ENCODE assay signal across 28 cellular contexts in the genomic region with DNA sequence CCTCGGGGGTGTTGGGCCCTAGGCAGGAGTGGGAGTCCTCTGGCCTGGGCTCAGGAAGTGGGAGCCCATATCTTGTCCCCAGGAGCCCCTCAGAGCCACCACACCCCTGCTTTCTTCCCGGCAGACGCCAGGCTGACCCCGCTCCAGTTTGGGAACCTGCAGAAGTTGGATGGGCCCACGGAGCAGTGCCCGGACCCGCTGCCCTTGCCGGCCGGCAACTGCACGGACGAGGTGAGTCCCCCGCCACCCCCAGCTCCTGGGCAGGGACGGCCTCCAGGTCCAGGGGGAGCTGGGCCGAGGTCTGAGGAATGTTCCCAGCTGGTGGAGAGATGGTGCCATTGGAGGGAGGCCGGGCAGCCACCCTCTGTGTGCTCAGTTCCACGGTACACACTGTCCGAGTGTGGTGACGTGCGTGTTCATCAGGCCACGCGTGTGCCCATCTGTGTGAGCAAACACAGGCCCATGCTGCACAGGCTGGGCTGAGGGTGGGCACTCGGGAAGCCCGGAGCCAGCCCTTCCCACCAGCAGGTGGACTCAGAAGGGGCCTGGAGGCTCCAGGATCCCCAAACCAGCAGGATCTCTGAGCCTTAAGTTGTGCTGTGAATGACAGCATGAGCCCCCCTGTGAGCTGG. TPM values are rescaled to one million over a fixed set of nuclear protein-coding genes. Genes with fewer than 3 reads are reported as not detected.
A peak's percentile ranks its signal among the peaks of the same experiment; 100 is the strongest.
DNase-seq lines count a peak whose midpoint lies in the region; ATAC-seq and TF ChIP-seq lines count a peak whose summit lies in the region.
"Had no signal": no experiment of that assay in that cellular context is flagged by ENCODE, and none has a peak within 500 bp of the region (broad histone marks: within the 10 kb centered on the region; RNA-seq: fewer than 3 reads in every experiment).

No MANE protein-coding gene starts in this region.

- no peak for TF ChIP-seq CTCF in RWPE2 (IDR thresholded peaks at IDR 0.05; ENCODE audit: poor library complexity, severe bottlenecking)
- no peak for TF ChIP-seq CTCF in sigmoid colon (IDR thresholded peaks at IDR 0.05)

- H3K4me3 ChIP-seq in RWPE2 (ENCODE audit: severe bottlenecking) (no peak overlapping the region), sigmoid colon (no peak overlapping the region)
- H3K4me3 ChIP-seq: adrenal gland, Peyer's patch, thyroid gland had no signal

- H3K4me1 ChIP-seq in RWPE2 (ENCODE audit: insufficient read depth, poor library complexity, severe bottlenecking) (no peaks in the 10 kb centered on the region), sigmoid colon (no peaks in the 10 kb centered on the region)
- H3K4me1 ChIP-seq: adrenal gland, Peyer's patch, thyroid gland had no signal

- H3K27ac ChIP-seq in RWPE2 (ENCODE audit: poor library complexity, severe bottlenecking): no peak overlapping the region
- no peak overlapping the region for H3K27ac ChIP-seq in sigmoid colon
- H3K27ac ChIP-seq: adrenal gland, brain microvascular endothelial cell, Peyer's patch, thyroid gland had no signal

- TF ChIP-seq EP300 in sigmoid colon (IDR thresholded peaks at IDR 0.05): no peak

- TF ChIP-seq POLR2A in sigmoid colon (IDR thresholded peaks at IDR 0.05): no peak

- 85 to 87% methylated on average over 23 of the region's 23 CpGs for WGBS in sigmoid colon, 2 donors

- no peak overlapping the region for H3K27ac Mint-ChIP-seq in activated T-cell treated with anti-CD3 and anti-CD28 coated beads, Interleukin-2, amount 50 U/mL, for 24 hours
- H3K27ac Mint-ChIP-seq: activated CD8-positive, alpha-beta T cell treated with anti-CD3 and anti-CD28 coated beads for 36 hours; CD4-positive, alpha-beta memory T cell; progenitor cell of endocrine pancreas; stimulated activated naive CD8-positive, alpha-beta T cell treated with anti-CD3 and anti-CD28 coated beads, Interleukin-15, Interleukin-2, amounts not matched to agents 100 ng/mL and 50 ng/mL, for 24 hours; T-helper 1 cell treated with Interleukin-12 subunit alpha and Interleukin-12 subunit beta and Interleukin-4 antibody, amounts not matched to agents 30 μg/mL and 1 μg/mL, for 36 hours had no signal

- intact Hi-C loops in sigmoid colon (cut with DNase I): no loop called here

- H3K4me1 Mint-ChIP-seq in activated T-cell treated with anti-CD3 and anti-CD28 coated beads, Interleukin-2, amount 50 U/mL, for 24 hours (ENCODE audit: low read depth): no peaks in the 10 kb centered on the region
- H3K4me1 Mint-ChIP-seq: CD4-positive, alpha-beta memory T cell had no signal

- peaks cover 3% of the 10 kb centered on the region for H3K27me3 Mint-ChIP-seq in activated T-cell treated with anti-CD3 and anti-CD28 coated beads, Interleukin-2, amount 50 U/mL, for 24 hours
- H3K27me3 Mint-ChIP-seq: progenitor cell of endocrine pancreas; stimulated activated naive CD8-positive, alpha-beta T cell treated with anti-CD3 and anti-CD28 coated beads, Interleukin-15, Interleukin-2, amounts not matched to agents 100 ng/mL and 50 ng/mL, for 24 hours had no signal

- no peaks in the 10 kb centered on the region for H3K9me3 Mint-ChIP-seq in activated T-cell treated with anti-CD3 and anti-CD28 coated beads, Interleukin-2, amount 50 U/mL, for 24 hours
- H3K9me3 Mint-ChIP-seq: activated CD8-positive, alpha-beta T cell treated with anti-CD3 and anti-CD28 coated beads for 36 hours; CD4-positive, alpha-beta memory T cell; stimulated activated naive CD8-positive, alpha-beta T cell treated with anti-CD3 and anti-CD28 coated beads, Interleukin-15, Interleukin-2, amounts not matched to agents 100 ng/mL and 50 ng/mL, for 24 hours; T-helper 1 cell treated with Interleukin-12 subunit alpha and Interleukin-12 subunit beta and Interleukin-4 antibody, amounts not matched to agents 30 μg/mL and 1 μg/mL, for 36 hours had no signal

- H3K27me3 ChIP-seq in RWPE2 (ENCODE audit: insufficient read depth, poor library complexity, severe bottlenecking) (peaks cover 36% of the 10 kb centered on the region), sigmoid colon (peaks cover 0 to 82% (median 57%) of the 10 kb centered on the region in 3 donors)
- H3K27me3 ChIP-seq: brain microvascular endothelial cell, Peyer's patch, thyroid gland had no signal

- DNase-seq in activated CD4-positive, CD25-positive, alpha-beta regulatory T cell treated with anti-CD3 and anti-CD28 coated beads, Interleukin-2, amount 50 U/mL, for 72 hours: peak; percentile 21
- DNase-seq in activated CD4-positive, CD25-positive, alpha-beta regulatory T cell (lab: John Stamatoyannopoulos, UW): no peak
- DNase-seq in RWPE2 (ENCODE audit: low spot score) (peak; percentile 64), iPS-NIHi11 (ENCODE audit: low spot score) (peak; percentile 17), sigmoid colon (peak; percentile 59), GM03348 (ENCODE audit: low spot score) (no peak), T-helper 9 cell (no peak)
- no peak for DNase-seq in activated T-cell treated with anti-CD3 and anti-CD28 coated beads, Interleukin-2, amount 50 U/mL, for 24 hours
- DNase-seq: activated CD8-positive, alpha-beta T cell treated with anti-CD3 and anti-CD28 coated beads for 36 hours; brain microvascular endothelial cell; effector CD8-positive, alpha-beta T cell; mammary epithelial cell; NCI-H1105; NCI-H2081; NCI-H2227 treated with DMSO at 0.1 percent for 48 hours; NCI-H748 treated with DMSO at 0.1 percent for 48 hours; thyroid gland had no signal

- H3K9me3 ChIP-seq in RWPE2 (ENCODE audit: severe bottlenecking) (no peaks in the 10 kb centered on the region), sigmoid colon (no peaks in the 10 kb centered on the region)
- H3K9me3 ChIP-seq: adrenal gland, Peyer's patch, thyroid gland had no signal

- H3K36me3 ChIP-seq in RWPE2 (ENCODE audit: low read depth): no peaks in the 10 kb centered on the region
- H3K36me3 ChIP-seq in sigmoid colon: no peaks in the 10 kb centered on the region
- H3K36me3 ChIP-seq: adrenal gland, brain microvascular endothelial cell, Peyer's patch, thyroid gland had no signal

- no peaks in the 10 kb centered on the region for H3K36me3 Mint-ChIP-seq in activated T-cell treated with anti-CD3 and anti-CD28 coated beads, Interleukin-2, amount 50 U/mL, for 24 hours (ENCODE audit: low read depth)
- H3K36me3 Mint-ChIP-seq: CD4-positive, alpha-beta memory T cell had no signal

- H3K4me3 Mint-ChIP-seq in activated T-cell treated with anti-CD3 and anti-CD28 coated beads, Interleukin-2, amount 50 U/mL, for 24 hours: no peak overlapping the region
- H3K4me3 Mint-ChIP-seq: activated CD8-positive, alpha-beta T cell treated with anti-CD3 and anti-CD28 coated beads for 36 hours; CD4-positive, alpha-beta memory T cell; stimulated activated naive CD8-positive, alpha-beta T cell treated with anti-CD3 and anti-CD28 coated beads, Interleukin-15, Interleukin-2, amounts not matched to agents 100 ng/mL and 50 ng/mL, for 24 hours; T-helper 1 cell treated with Interleukin-12 subunit alpha and Interleukin-12 subunit beta and Interleukin-4 antibody, amounts not matched to agents 30 μg/mL and 1 μg/mL, for 36 hours had no signal

- ATAC-seq in RWPE2 (ENCODE audit: low read depth): no peak
- ATAC-seq: activated CD8-positive, alpha-beta T cell treated with anti-CD3 and anti-CD28 coated beads for 36 hours had no signal

RNA-seq across cellular contexts. Expression of a gene that starts 4.8 kb away (rescaled TPM):
- under 1 TPM in 1 of 4 donors, not detected in 3; 0.83 TPM for total RNA-seq in sigmoid colon
- 100 to 1,000 TPM in 1 of 3 donors, 1 to 10 TPM in 2; 1.4 to 131 (median 4.2) TPM for polyA plus RNA-seq in sigmoid colon
- total RNA-seq: A172; activated CD8-positive, alpha-beta T cell treated with anti-CD3 and anti-CD28 coated beads for 36 hours; CD4-positive, alpha-beta memory T cell; epithelial cell of proximal tubule; H4; kidney epithelial cell; progenitor cell of endocrine pancreas; skeletal muscle tissue; thyroid gland had no signal
- polyA plus RNA-seq: CD4-positive, alpha-beta memory T cell; mammary epithelial cell had no signal

Comparison
In these comparisons a context has a peak if more than half of its experiments do, and no peak if none do; other contexts are left out.
1. DNase-seq: peak in activated CD4-positive, CD25-positive, alpha-beta regulatory T cell treated with anti-CD3 and anti-CD28 coated beads, Interleukin-2, amount 50 U/mL, for 72 hours (single experiment), RWPE2 (single experiment), iPS-NIHi11 (single experiment) and sigmoid colon (single experiment); none in activated CD4-positive, CD25-positive, alpha-beta regulatory T cell (0 of 4), GM03348 (single experiment), T-helper 9 cell (single experiment) and activated T-cell treated with anti-CD3 and anti-CD28 coated beads, Interleukin-2, amount 50 U/mL, for 24 hours (single experiment).